In the genomic region with DNA sequence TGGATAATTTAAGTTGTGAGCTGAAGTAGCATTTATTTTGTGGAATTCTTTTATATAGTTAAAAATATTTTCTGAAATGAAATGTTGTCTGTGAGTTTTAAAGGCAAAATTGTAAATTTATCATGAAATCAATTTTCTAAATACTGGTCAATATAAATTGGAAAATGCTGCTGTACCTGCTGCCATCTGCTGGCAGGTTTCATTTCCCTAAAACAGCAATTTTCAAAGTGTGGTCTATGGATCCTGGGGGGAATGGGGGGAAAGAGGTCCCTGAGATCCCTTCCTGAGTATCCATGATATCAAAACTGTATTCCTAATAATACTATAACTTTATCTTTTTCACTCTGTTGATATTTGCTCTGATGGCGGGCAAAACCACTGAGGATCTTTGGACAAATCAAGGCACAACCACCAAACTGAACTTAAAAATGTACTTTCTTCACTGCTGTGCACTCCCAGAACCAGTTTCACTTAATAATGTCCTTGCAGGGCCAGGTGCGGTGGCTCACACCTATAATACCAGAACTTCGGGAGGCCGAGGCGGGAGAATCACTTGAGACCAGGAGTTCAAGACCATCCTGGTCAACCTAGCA, we compare ENCODE assay signal across 8 cellular contexts. TPM values are rescaled to one million over a fixed set of nuclear protein-coding genes. Genes with fewer than 3 reads are reported as not detected.
DNase-seq lines count a peak whose midpoint lies in the region; ATAC-seq and TF ChIP-seq lines count a peak whose summit lies in the region.

No MANE protein-coding gene starts in this region.

- TF ChIP-seq CTCF in body of pancreas (IDR thresholded peaks at IDR 0.05), result peak; percentile 46 to 58 (median 49)

- no peak overlapping the region for H2BK5ac ChIP-seq in mesendoderm (ENCODE audit: low read length)

- WGBS in body of pancreas, 2 donors, result 48% methylated on average over 5 of the region's 5 CpGs
- no CpG with 5 or more reads among the region's 5 CpGs for WGBS in mesendoderm (ENCODE audit: extremely low coverage, insufficient coverage, low lambda C conversion rate)

- H3K4me3 ChIP-seq in body of pancreas (no peak overlapping the region), mesendoderm (ENCODE audit: low read length) (no peak overlapping the region)

- no peak overlapping the region for H2AK5ac ChIP-seq in mesendoderm (ENCODE audit: low read length)

- H2BK120ac ChIP-seq in mesendoderm (ENCODE audit: low read depth, low read length), result no peak overlapping the region

- no peak overlapping the region for H3K9ac ChIP-seq in mesendoderm (ENCODE audit: low read length)

- no peaks in the 10 kb centered on the region for H3K27me3 ChIP-seq in body of pancreas
- no peaks in the 10 kb centered on the region for H3K27me3 ChIP-seq in mesendoderm (ENCODE audit: insufficient read depth, low read length, poor library complexity)

- H3K79me1 ChIP-seq in mesendoderm (ENCODE audit: low read length), result no peaks in the 10 kb centered on the region

- no peak overlapping the region for H3K23ac ChIP-seq in mesendoderm (ENCODE audit: low read length)

- no peaks in the 10 kb centered on the region for H3K4me1 ChIP-seq in body of pancreas
- H3K4me1 ChIP-seq in mesendoderm (ENCODE audit: control insufficient read depth, low read depth, low read length), result no peaks in the 10 kb centered on the region

- DNase-seq in DMS114 treated with DMSO at 0.1 percent for 48 hours (lab: John Stamatoyannopoulos, UW; ENCODE audit: unreplicated experiment) (peak; percentile 7), HT-29 (ENCODE audit: low spot score) (peak; percentile 45), body of pancreas (peak in 3 of 4 donors; percentile 14 to 35 (median 16)), mesendoderm (peak; percentile 25), mesenteric fat pad (ENCODE audit: low spot score) (no peak), GM19238 (ENCODE audit: insufficient read length, low spot score) (no peak)

- H2BK15ac ChIP-seq in mesendoderm (replicated peaks; ENCODE audit: low read depth), result no peak overlapping the region

- TF ChIP-seq POLR2A in body of pancreas (IDR thresholded peaks at IDR 0.05), result no peak

- no peak overlapping the region for H4K8ac ChIP-seq in mesendoderm (ENCODE audit: low read depth, low read length)

- no peak overlapping the region for H3K4me2 ChIP-seq in mesendoderm (ENCODE audit: low read length)

- H3K79me2 ChIP-seq in mesendoderm (ENCODE audit: control insufficient read depth, insufficient read depth, low read length), result no peaks in the 10 kb centered on the region

- no peak for ATAC-seq in body of pancreas
- no peak for ATAC-seq in HG03280 (IDR thresholded peaks at IDR 0.05; ENCODE audit: unreplicated experiment)
- ATAC-seq in HG03025 (IDR thresholded peaks at IDR 0.05; ENCODE audit: low FRiP score, unreplicated experiment), result no peak

- H3K9me3 ChIP-seq in body of pancreas, result no peaks in the 10 kb centered on the region

- H3K36me3 ChIP-seq in body of pancreas (replicated peaks in 1 of 2; ENCODE audit: insufficient read depth in 1 of 2, low read depth in 2 of 2) (no peaks in the 10 kb centered on the region), mesendoderm (ENCODE audit: control insufficient read depth, insufficient read depth, low read length) (no peaks in the 10 kb centered on the region)

- no peak overlapping the region for H3K18ac ChIP-seq in mesendoderm (ENCODE audit: low read length)

- H3K4ac ChIP-seq in mesendoderm (ENCODE audit: low read depth, low read length), result no peak overlapping the region

- no peak overlapping the region for H4K5ac ChIP-seq in mesendoderm (ENCODE audit: low read length)

- H3K56ac ChIP-seq in mesendoderm (ENCODE audit: low read length), result no peak overlapping the region

- intact Hi-C loops in body of pancreas (cut with DNase I), result no loop called here

- no peak overlapping the region for H3K27ac ChIP-seq in body of pancreas
- no peak overlapping the region for H3K27ac ChIP-seq in mesendoderm (ENCODE audit: low read depth, low read length)

RNA-seq across cellular contexts. Expression of gene CCR4, which starts 17.2 kb away (rescaled TPM):
- total RNA-seq in HT-29 (2014; rRNA removed; shearing (Covaris generic)), result not detected in 2 replicates
- total RNA-seq in body of pancreas, result not detected
- polyA plus RNA-seq in mesendoderm (2013, experiment 1 of 2), result 0.01 TPM
- polyA plus RNA-seq in mesendoderm (2013, experiment 2 of 2), result 0.04 TPM
- total RNA-seq in mesenteric fat pad, result 0.48 TPM

Comparison
In these comparisons a context has a peak if more than half of its experiments do, and no peak if none do; other contexts are left out.
1. DNase-seq: peak in DMS114 treated with DMSO at 0.1 percent for 48 hours (single experiment), HT-29 (single experiment), body of pancreas (3 of 4) and mesendoderm (single experiment); none in mesenteric fat pad (single experiment) and GM19238 (single experiment).